Comparison of ENCODE assay signal across 8 cellular contexts in genomic region chr2:112032615-112033457, GRCh38. TPM values are rescaled to one million over a fixed set of nuclear protein-coding genes. Genes with fewer than 3 reads are reported as not detected.
DNase-seq lines count a peak whose midpoint lies in the region; ATAC-seq and TF ChIP-seq lines count a peak whose summit lies in the region.

No MANE protein-coding gene starts in this region.

- no peak for TF ChIP-seq POLR2A in esophagus squamous epithelium (IDR thresholded peaks at IDR 0.05)

- peak; percentile 18 for ATAC-seq in omental fat pad (ENCODE audit: low FRiP score)
- no peak for ATAC-seq in GM18873 (IDR thresholded peaks at IDR 0.05; ENCODE audit: low FRiP score, unreplicated experiment)
- no peak for ATAC-seq in HG02678 (IDR thresholded peaks at IDR 0.05; ENCODE audit: unreplicated experiment)
- no peak for ATAC-seq in GM18907 (IDR thresholded peaks at IDR 0.05; ENCODE audit: unreplicated experiment)

- no peak for TF ChIP-seq CTCF in Calu3 (IDR thresholded peaks at IDR 0.05; ENCODE audit: unreplicated experiment)
- TF ChIP-seq CTCF in esophagus squamous epithelium (IDR thresholded peaks at IDR 0.05) = peak in 2 of 6 experiments; percentile 8 to 14
- no peak for TF ChIP-seq CTCF in omental fat pad (IDR thresholded peaks at IDR 0.05)
- TF ChIP-seq CTCF in GM10248 (IDR thresholded peaks at IDR 0.05; ENCODE audit: control extremely low read depth, extremely low read depth, low read depth, missing control alignments) = no peak

- no peak overlapping the region for H3K27ac Mint-ChIP-seq in Calu3 (ENCODE audit: unreplicated experiment)

- 13 to 34% methylated on average over 3 to 4 of the region's 4 CpGs for WGBS in esophagus squamous epithelium, 2 donors

- BruUV-seq in Calu3 (replicated peaks; lab: Mats Ljungman, UMichigan) = no TSS peak

- intact Hi-C loops in Calu3 (cut with micrococcal nuclease; ENCODE audit: unreplicated experiment) (no loop called here), esophagus squamous epithelium (cut with DNase I) (no loop called here)

- H3K4me1 ChIP-seq in esophagus squamous epithelium = peaks cover 18 to 51% (median 30%) of the 10 kb centered on the region in 3 donors

- H3K4me3 Mint-ChIP-seq in Calu3 (ENCODE audit: low read depth, unreplicated experiment) = no peak overlapping the region

- H3K4me3 ChIP-seq in esophagus squamous epithelium = no peak overlapping the region

- H3K27ac ChIP-seq in esophagus squamous epithelium = peak overlapping the region; percentile 65 to 85 (median 78)

- no peaks in the 10 kb centered on the region for H3K27me3 ChIP-seq in esophagus squamous epithelium

- no peaks in the 10 kb centered on the region for H3K36me3 Mint-ChIP-seq in Calu3 (ENCODE audit: insufficient read depth, unreplicated experiment)

- POLR2A ChIA-PET in GM10248 (lab: Yijun Ruan, JAX) = no interaction called here

- no peaks in the 10 kb centered on the region for H3K9me3 ChIP-seq in esophagus squamous epithelium

- H3K36me3 ChIP-seq in esophagus squamous epithelium = no peaks in the 10 kb centered on the region

- H3K4me1 Mint-ChIP-seq in Calu3 (ENCODE audit: low read depth, unreplicated experiment) = peaks cover 28% of the 10 kb centered on the region

- no peaks in the 10 kb centered on the region for H3K27me3 Mint-ChIP-seq in Calu3 (ENCODE audit: unreplicated experiment)

- CTCF ChIA-PET in Calu3 (lab: Charles Lee) (interaction anchor here (0.5 to 1.7 kb wide), 6 partner anchors 22 to 697 kb away, joined by 3 to 7 read pairs (median 4); partner anchors contain the start of gene TMEM87B), GM10248 (lab: Yijun Ruan, JAX) (interaction anchor here (1.0 to 1.1 kb wide), 2 partner anchors 12 to 15 kb away, joined by 3 read pairs; no protein-coding TSS in a partner anchor)

- peaks cover 3% of the 10 kb centered on the region for H3K9me3 Mint-ChIP-seq in Calu3 (ENCODE audit: low read depth, unreplicated experiment)

- peak; percentile 74 for DNase-seq in Calu3
- DNase-seq in NCI-H226 = peak; percentile 87
- DNase-seq in esophagus squamous epithelium (lab: John Stamatoyannopoulos, UW) = no peak
- DNase-seq in omental fat pad (ENCODE audit: low spot score) = no peak
- no peak for DNase-seq in GM10248 (ENCODE audit: extremely low spot score)

RNA-seq across cellular contexts. Expression of gene TMEM87B, which starts 22.2 kb away (rescaled TPM):
- total RNA-seq in Calu3 (2022) (35.0 and 37.0 TPM in 2 replicates), esophagus squamous epithelium (10 to 100 TPM; 17.7 to 30.0 (median 23.6) TPM), omental fat pad (10 to 100 TPM; 18.6 to 24.6 (median 22.6) TPM)

Comparison
In these comparisons a context has a peak if more than half of its experiments do, and no peak if none do; other contexts are left out.
1. DNase-seq: peak in Calu3 (single experiment) and NCI-H226 (single experiment); none in esophagus squamous epithelium (single experiment), omental fat pad (single experiment) and GM10248 (single experiment).